Comparison of ENCODE assay signal across 8 cellular contexts in the genomic region with DNA sequence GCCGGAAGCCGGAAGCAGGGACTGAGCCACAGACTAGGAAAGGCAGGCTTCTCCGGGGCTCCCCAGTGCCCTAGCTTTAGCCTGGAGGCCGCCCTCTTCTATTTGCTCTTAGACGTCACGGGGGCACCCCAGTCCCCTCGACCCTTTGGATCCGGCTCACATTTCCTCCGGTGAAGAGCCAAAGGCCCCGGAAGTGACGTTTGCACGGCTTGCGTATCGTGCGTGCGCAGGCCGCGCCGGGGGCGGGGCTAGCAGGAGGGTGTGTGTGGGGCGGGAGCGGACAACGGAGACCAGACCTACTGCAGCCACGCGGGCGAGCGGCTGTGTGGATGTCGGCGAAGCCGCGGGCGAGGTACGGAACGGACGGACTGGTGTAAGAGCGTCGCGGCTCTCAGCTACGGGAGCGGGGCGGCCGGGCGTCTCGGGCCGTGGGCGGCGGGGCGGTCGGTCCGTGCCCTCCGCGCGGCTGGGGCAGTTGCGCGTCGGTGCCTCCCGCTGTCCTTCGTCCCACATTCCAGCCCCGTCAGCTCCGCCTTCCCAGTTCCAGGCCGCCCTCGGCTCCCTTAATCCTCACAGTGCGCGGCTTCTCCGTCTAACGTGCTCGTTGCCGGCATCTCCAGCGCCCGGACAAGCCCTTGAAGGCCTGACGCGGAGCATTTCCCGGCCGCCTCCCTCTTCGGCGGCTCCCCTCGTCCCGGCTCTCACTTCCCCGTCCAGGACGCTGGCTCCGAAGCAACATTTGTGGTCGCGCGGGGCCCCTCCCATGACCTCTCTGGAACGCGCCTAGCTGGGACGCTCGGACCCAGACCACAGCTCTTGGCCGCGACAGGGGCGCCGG.
DNase-seq lines count a peak whose midpoint lies in the region; ATAC-seq and TF ChIP-seq lines count a peak whose summit lies in the region.

No MANE protein-coding gene starts in this region.

- peak overlapping the region; percentile 91 for H3K4me3 Mint-ChIP-seq in central memory CD8-positive, alpha-beta T cell

- H3K9me3 Mint-ChIP-seq in central memory CD8-positive, alpha-beta T cell = no peaks in the 10 kb centered on the region

- no peaks in the 10 kb centered on the region for H3K27me3 Mint-ChIP-seq in central memory CD8-positive, alpha-beta T cell

- peaks cover 31% of the 10 kb centered on the region for H3K4me1 Mint-ChIP-seq in central memory CD8-positive, alpha-beta T cell

- peaks cover 14% of the 10 kb centered on the region for H3K36me3 Mint-ChIP-seq in central memory CD8-positive, alpha-beta T cell (ENCODE audit: insufficient read depth)

- DNase-seq in AG09319 (ENCODE audit: extremely low read depth, low read depth) (peak; percentile 96), NCI-H345 (lab: John Stamatoyannopoulos, UW) (peak; percentile 98), islet precursor cell (peak; percentile 98)
- DNase-seq in activated CD4-positive, CD25-positive, alpha-beta regulatory T cell treated with anti-CD3 and anti-CD28 coated beads, Interleukin-2, amount 50 U/mL, for 16 hours (ENCODE audit: low read depth, low spot score) = peak; percentile 97
- peak; percentile 96 for DNase-seq in central memory CD8-positive, alpha-beta T cell (ENCODE audit: low spot score in 2 of 2)
- DNase-seq in stimulated activated CD4-positive, alpha-beta T cell treated with anti-CD3 and anti-CD28 coated beads, Interleukin-12 subunit alpha, Interleukin-12 subunit beta, amount 100 ng/mL, for 4 hours = peak; percentile 96

- TF ChIP-seq CTCF in AG09319 (IDR thresholded peaks at IDR 0.05; ENCODE audit: low read depth, low read length) = no peak

- peak overlapping the region; percentile 98 for H3K27ac Mint-ChIP-seq in central memory CD8-positive, alpha-beta T cell (ENCODE audit: low read depth)

- ATAC-seq in GM19025 (IDR thresholded peaks at IDR 0.05; ENCODE audit: low read depth, unreplicated experiment) (peak; percentile 86), HG03280 (IDR thresholded peaks at IDR 0.05; ENCODE audit: unreplicated experiment) (peak; percentile 94)
- ATAC-seq in central memory CD8-positive, alpha-beta T cell (replicated peaks; ENCODE audit: extremely low read depth, poor library complexity, severe bottlenecking) = peak; percentile 97

Comparison
In these comparisons a context has a peak if more than half of its experiments do, and no peak if none do; other contexts are left out.
1. Peak in every context shown above with its lines: DNase-seq and ATAC-seq.